8 cellular contexts compared by ENCODE assay signal in genomic region chr9:127204771-127205470, GRCh38. TPM values are rescaled to one million over a fixed set of nuclear protein-coding genes. Genes with fewer than 3 reads are reported as not detected.
DNase-seq lines count a peak whose midpoint lies in the region; ATAC-seq and TF ChIP-seq lines count a peak whose summit lies in the region.

No MANE protein-coding gene starts in this region.

- POLR2A ChIA-PET in A673 (lab: Charles Lee; ENCODE audit: low non-redundant PET): interaction anchor here (0.5 kb wide), 1 partner anchor 527 kb away, joined by 5 read pairs; no protein-coding TSS in a partner anchor

- intact Hi-C loops in A673 (cut with micrococcal nuclease; ENCODE audit: unreplicated experiment) (no loop called here), head of caudate nucleus (cut with DNase I) (no loop called here), lower lobe of right lung (cut with DNase I) (no loop called here)

- H3K4me1 Mint-ChIP-seq in activated T-helper 17 cell treated with anti-CD3 and anti-CD28 coated beads, Interleukin-2, amount 50 U/mL, for 72 hours: no peaks in the 10 kb centered on the region

- no peaks in the 10 kb centered on the region for H3K36me3 Mint-ChIP-seq in activated T-helper 17 cell treated with anti-CD3 and anti-CD28 coated beads, Interleukin-2, amount 50 U/mL, for 72 hours (ENCODE audit: low read depth)

- CTCF ChIA-PET in A673 (lab: Charles Lee): no interaction called here

- DNase-seq in A673 (ENCODE audit: low spot score): peak; percentile 68
- DNase-seq in HCEC 1CT: peak; percentile 25
- DNase-seq in RPMI7951 (ENCODE audit: low read depth): peak; percentile 86
- DNase-seq in head of caudate nucleus: peak in 24 of 42 donors; percentile 22 to 75 (median 44)
- DNase-seq in NCI-H2227 (lab: John Stamatoyannopoulos, UW; ENCODE audit: unreplicated experiment): no peak
- no peak for DNase-seq in lower lobe of right lung

- no peaks in the 10 kb centered on the region for H3K9me3 Mint-ChIP-seq in activated T-helper 17 cell treated with anti-CD3 and anti-CD28 coated beads, Interleukin-2, amount 50 U/mL, for 72 hours

- no peak overlapping the region for H3K4me3 Mint-ChIP-seq in activated T-helper 17 cell treated with anti-CD3 and anti-CD28 coated beads, Interleukin-2, amount 50 U/mL, for 72 hours

- H3K27ac ChIP-seq in A673 (ENCODE audit: low read depth, low read length, poor library complexity, severe bottlenecking) (no peak overlapping the region), lower lobe of right lung (no peak overlapping the region)

- ATAC-seq in activated T-helper 17 cell treated with anti-CD3 and anti-CD28 coated beads, Interleukin-2, amount 50 U/mL, for 72 hours (replicated peaks): no peak
- no peak for ATAC-seq in lower lobe of right lung
- ATAC-seq in GM21576 (IDR thresholded peaks at IDR 0.05; ENCODE audit: unreplicated experiment): no peak

- no peaks in the 10 kb centered on the region for H3K27me3 Mint-ChIP-seq in activated T-helper 17 cell treated with anti-CD3 and anti-CD28 coated beads, Interleukin-2, amount 50 U/mL, for 72 hours

- no peaks in the 10 kb centered on the region for H3K36me3 ChIP-seq in A673 (ENCODE audit: insufficient read depth, low read length, poor library complexity, severe bottlenecking)
- H3K36me3 ChIP-seq in lower lobe of right lung: no peaks in the 10 kb centered on the region

- H3K27me3 ChIP-seq in A673 (replicated peaks; ENCODE audit: insufficient read depth, low read depth, low read length, poor library complexity) (no peaks in the 10 kb centered on the region), lower lobe of right lung (ENCODE audit: low read depth) (no peaks in the 10 kb centered on the region)

- peak; percentile 37; the same call in 1 of the 2 replicates for TF ChIP-seq CTCF in A673 (conservative IDR thresholded peaks at IDR 0.05; ENCODE audit: low read depth, low read length)
- no peak for TF ChIP-seq CTCF in lower lobe of right lung (IDR thresholded peaks at IDR 0.05)

- H3K27ac Mint-ChIP-seq in activated T-helper 17 cell treated with anti-CD3 and anti-CD28 coated beads, Interleukin-2, amount 50 U/mL, for 72 hours: no peak overlapping the region

- H3K4me1 ChIP-seq in A673 (ENCODE audit: insufficient read depth, low read length, poor library complexity, severe bottlenecking) (peaks cover 3% of the 10 kb centered on the region), lower lobe of right lung (no peaks in the 10 kb centered on the region)

- H3K4me3 ChIP-seq in A673 (ENCODE audit: low read depth, low read length, poor library complexity, severe bottlenecking) (no peak overlapping the region), lower lobe of right lung (no peak overlapping the region)

- BruUV-seq in A673 (replicated peaks; lab: Mats Ljungman, UMichigan): no TSS peak

- H3K9me3 ChIP-seq in A673 (ENCODE audit: low read depth, low read length, poor library complexity, severe bottlenecking) (no peaks in the 10 kb centered on the region), lower lobe of right lung (no peaks in the 10 kb centered on the region)

RNA-seq across cellular contexts. Expression of gene GARNL3, which starts 59.7 kb away (rescaled TPM):
- total RNA-seq in A673 (2021) (7.8 and 11.3 TPM in 2 replicates), lower lobe of right lung (7.8 TPM)
- 2.5 and 3.2 TPM in 2 replicates for total RNA-seq in RPMI7951 (2014; rRNA removed; shearing (Covaris generic))
- total RNA-seq in activated T-helper 17 cell treated with anti-CD3 and anti-CD28 coated beads, Interleukin-2, amount 50 U/mL, for 72 hours: 1 to 10 TPM; 2.8 to 5.1 TPM

Comparison
In these comparisons a context has a peak if more than half of its experiments do, and no peak if none do; other contexts are left out.
1. DNase-seq: peak in A673 (single experiment), HCEC 1CT (single experiment), RPMI7951 (single experiment) and head of caudate nucleus (24 of 42); none in NCI-H2227 (single experiment) and lower lobe of right lung (single experiment).